11 cellular contexts compared by ENCODE assay signal in the genomic region with DNA sequence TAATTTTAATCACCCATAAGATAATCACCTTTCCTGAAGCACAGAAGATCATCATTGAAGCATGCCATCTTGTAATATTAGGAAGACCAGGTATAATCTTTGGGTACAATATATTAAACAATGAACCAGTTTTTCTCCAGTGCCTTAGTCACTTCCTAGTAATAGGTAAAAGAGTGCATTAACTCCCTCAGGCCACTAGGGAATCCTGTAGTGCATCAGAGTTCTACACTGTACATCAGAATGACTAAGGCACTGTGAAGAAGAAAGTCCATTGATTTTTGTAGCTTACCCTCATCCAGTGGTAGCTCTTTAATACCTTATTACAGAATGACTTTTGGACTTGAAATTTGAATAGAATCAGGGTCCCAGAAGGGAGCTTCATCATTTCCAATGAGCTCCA. TPM values are rescaled to one million over a fixed set of nuclear protein-coding genes. Genes with fewer than 3 reads are reported as not detected.
DNase-seq lines count a peak whose midpoint lies in the region; ATAC-seq and TF ChIP-seq lines count a peak whose summit lies in the region.
"Had no signal": no experiment of that assay in that cellular context is flagged by ENCODE, and none has a peak within 500 bp of the region (broad histone marks: within the 10 kb centered on the region; RNA-seq: fewer than 3 reads in every experiment).

No MANE protein-coding gene starts in this region.

- TF ChIP-seq RAD21 in neural cell (conservative IDR thresholded peaks at IDR 0.05): no peak

- no peak overlapping the region for H3K4me3 ChIP-seq in neural cell (ENCODE audit: low read length)
- H3K4me3 ChIP-seq: SJSA1 had no signal

- no peaks in the 10 kb centered on the region for H3F3A ChIP-seq in neural cell (ENCODE audit: insufficient read depth, low read length, poor library complexity, severe bottlenecking)

- H3K9me3 ChIP-seq in neural cell (ENCODE audit: low read length): no peaks in the 10 kb centered on the region
- H3K9me3 ChIP-seq: SJSA1 had no signal

- no peak overlapping the region for H2AFZ ChIP-seq in neural cell (ENCODE audit: low read depth, low read length)

- TF ChIP-seq CTCF in neural cell (IDR thresholded peaks at IDR 0.05; ENCODE audit: poor library complexity, severe bottlenecking): peak; percentile 30
- no peak for TF ChIP-seq CTCF in GM10248 (IDR thresholded peaks at IDR 0.05; ENCODE audit: control extremely low read depth, extremely low read depth, low read depth, missing control alignments)

- no peak overlapping the region for H3K27ac ChIP-seq in neural cell (ENCODE audit: low read length)
- H3K27ac ChIP-seq: SJSA1 had no signal

- no peak overlapping the region for H3K9ac ChIP-seq in neural cell (ENCODE audit: low read length)

- no peaks in the 10 kb centered on the region for H3K79me2 ChIP-seq in neural cell (replicated peaks; ENCODE audit: insufficient read depth, low read length)

- POLR2A ChIA-PET in GM10248 (lab: Yijun Ruan, JAX): no interaction called here

- CTCF ChIA-PET in GM10248 (lab: Yijun Ruan, JAX): interaction anchor here (1.3 to 5.4 kb wide), 4 partner anchors 9 to 27 kb away, joined by 3 to 27 read pairs (median 4); no protein-coding TSS in a partner anchor

- H3K27me3 ChIP-seq in neural cell (ENCODE audit: insufficient read depth, low read depth, low read length): peaks cover 25% of the 10 kb centered on the region
- H3K27me3 ChIP-seq: SJSA1 had no signal

- no peak for TF ChIP-seq EP300 in neural cell (conservative IDR thresholded peaks at IDR 0.05; ENCODE audit: poor library complexity, severe bottlenecking)

- no peaks in the 10 kb centered on the region for H4K20me1 ChIP-seq in neural cell (ENCODE audit: insufficient read depth)

- H3K36me3 ChIP-seq in neural cell (ENCODE audit: insufficient read depth, low read length): no peaks in the 10 kb centered on the region
- H3K36me3 ChIP-seq: SJSA1 had no signal

- no peaks in the 10 kb centered on the region for H3K9me2 ChIP-seq in neural cell (ENCODE audit: insufficient read depth, low read length)

- peak; percentile 66 for ATAC-seq in HG02938 (IDR thresholded peaks at IDR 0.05; ENCODE audit: unreplicated experiment)

- no peak overlapping the region for H3K4me2 ChIP-seq in neural cell (ENCODE audit: low read length)

- peak; percentile 22 for DNase-seq in NCI-H2171 treated with DMSO at 0.1 percent for 48 hours (lab: John Stamatoyannopoulos, UW)
- DNase-seq in NCI-H2171 (lab: John Stamatoyannopoulos, UW): no peak
- peak; percentile 5 for DNase-seq in SW480 (ENCODE audit: low spot score)
- no peak for DNase-seq in GM10248 (ENCODE audit: extremely low spot score)
- DNase-seq in middle frontal gyrus (ENCODE audit: extremely low spot score, low spot score): no peak
- DNase-seq in dermis blood vessel endothelial cell: no peak
- DNase-seq: cortex of kidney had no signal

TF ChIP-seq in neural cell, 6 proteins besides CTCF, POLR2A, EP300 and RAD21:
- TF ChIP-seq EZH2 (IDR thresholded peaks at IDR 0.05; ENCODE audit: borderline replicate concordance, insufficient read depth, low read length, poor library complexity, severe bottlenecking) (no peak), MXI1 (conservative IDR thresholded peaks at IDR 0.05; ENCODE audit: poor library complexity, severe bottlenecking) (no peak), POLR2AphosphoS5 (IDR thresholded peaks at IDR 0.05) (no peak), SMC3 (conservative IDR thresholded peaks at IDR 0.05; ENCODE audit: poor library complexity) (no peak), TAF1 (IDR thresholded peaks at IDR 0.05; ENCODE audit: low read depth) (no peak)
- TF ChIP-seq, protein P1, sequence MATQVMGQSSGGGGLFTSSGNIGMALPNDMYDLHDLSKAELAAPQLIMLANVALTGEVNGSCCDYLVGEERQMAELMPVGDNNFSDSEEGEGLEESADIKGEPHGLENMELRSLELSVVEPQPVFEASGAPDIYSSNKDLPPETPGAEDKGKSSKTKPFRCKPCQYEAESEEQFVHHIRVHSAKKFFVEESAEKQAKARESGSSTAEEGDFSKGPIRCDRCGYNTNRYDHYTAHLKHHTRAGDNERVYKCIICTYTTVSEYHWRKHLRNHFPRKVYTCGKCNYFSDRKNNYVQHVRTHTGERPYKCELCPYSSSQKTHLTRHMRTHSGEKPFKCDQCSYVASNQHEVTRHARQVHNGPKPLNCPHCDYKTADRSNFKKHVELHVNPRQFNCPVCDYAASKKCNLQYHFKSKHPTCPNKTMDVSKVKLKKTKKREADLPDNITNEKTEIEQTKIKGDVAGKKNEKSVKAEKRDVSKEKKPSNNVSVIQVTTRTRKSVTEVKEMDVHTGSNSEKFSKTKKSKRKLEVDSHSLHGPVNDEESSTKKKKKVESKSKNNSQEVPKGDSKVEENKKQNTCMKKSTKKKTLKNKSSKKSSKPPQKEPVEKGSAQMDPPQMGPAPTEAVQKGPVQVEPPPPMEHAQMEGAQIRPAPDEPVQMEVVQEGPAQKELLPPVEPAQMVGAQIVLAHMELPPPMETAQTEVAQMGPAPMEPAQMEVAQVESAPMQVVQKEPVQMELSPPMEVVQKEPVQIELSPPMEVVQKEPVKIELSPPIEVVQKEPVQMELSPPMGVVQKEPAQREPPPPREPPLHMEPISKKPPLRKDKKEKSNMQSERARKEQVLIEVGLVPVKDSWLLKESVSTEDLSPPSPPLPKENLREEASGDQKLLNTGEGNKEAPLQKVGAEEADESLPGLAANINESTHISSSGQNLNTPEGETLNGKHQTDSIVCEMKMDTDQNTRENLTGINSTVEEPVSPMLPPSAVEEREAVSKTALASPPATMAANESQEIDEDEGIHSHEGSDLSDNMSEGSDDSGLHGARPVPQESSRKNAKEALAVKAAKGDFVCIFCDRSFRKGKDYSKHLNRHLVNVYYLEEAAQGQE (IDR thresholded peaks at IDR 0.05; ENCODE audit: borderline replicate concordance): no peak
TF ChIP-seq in neural cell: peak in this region for 0.

RNA-seq across cellular contexts. Expression of a gene that starts 4.5 kb away (rescaled TPM):
- 7.3 and 8.6 TPM in 2 replicates for polyA plus RNA-seq in neural cell
- 12.9 and 14.9 TPM in 2 replicates for polyA minus RNA-seq in neural cell
- total RNA-seq in dermis blood vessel endothelial cell: not detected in 2 replicates
- total RNA-seq: SJSA1 had no signal
- polyA plus RNA-seq: urinary bladder had no signal

Comparison
In these comparisons a context has a peak if more than half of its experiments do, and no peak if none do; other contexts are left out.
1. DNase-seq: peak in NCI-H2171 treated with DMSO at 0.1 percent for 48 hours (single experiment) and SW480 (single experiment); none in NCI-H2171 (single experiment), GM10248 (single experiment), middle frontal gyrus (single experiment) and dermis blood vessel endothelial cell (single experiment).